ENCODE assay signal across 27 cellular contexts in genomic region chr11:114783805-114784204, GRCh38.
DNase-seq lines count a peak whose midpoint lies in the region; ATAC-seq, FAIRE-seq and TF ChIP-seq lines count a peak whose summit lies in the region.
"Had no signal": no experiment of that assay in that cellular context is flagged by ENCODE, and none has a peak within 500 bp of the region (broad histone marks: within the 10 kb centered on the region; RNA-seq: fewer than 3 reads in every experiment).

No MANE protein-coding gene starts in this region.

- no peak overlapping the region for H3K4me3 ChIP-seq in HEK293 (ENCODE audit: low read depth, low read length)
- no peak overlapping the region for H3K4me3 ChIP-seq in small intestine (ENCODE audit: low read depth in 1 of 2, low read length in 2 of 2)
- H3K4me3 ChIP-seq in HAP-1: no peak overlapping the region
- H3K4me3 ChIP-seq: BLaER1, GM12878, SJCRH30 had no signal

- no peaks in the 10 kb centered on the region for H3K36me3 ChIP-seq in HEK293 (ENCODE audit: control insufficient read depth in 2 of 2, insufficient read depth in 1 of 2, low read length in 2 of 2)
- H3K36me3 ChIP-seq in small intestine (ENCODE audit: control insufficient read depth in 2 of 2, insufficient read depth in 2 of 2, low read length in 2 of 2): no peaks in the 10 kb centered on the region
- H3K36me3 ChIP-seq in HAP-1 (replicated peaks): no peaks in the 10 kb centered on the region
- H3K36me3 ChIP-seq: BLaER1, SJCRH30 had no signal

- peaks cover 9 to 17% of the 10 kb centered on the region in 2 donors for H3K27me3 Mint-ChIP-seq in effector memory CD8-positive, alpha-beta T cell

- FAIRE-seq in small intestine (lab: Jason Lieb, UNC): no peak
- FAIRE-seq: A204.1, GM12878, H1 had no signal

- no peak for TF ChIP-seq CTCF in HEK293 (tag by site-specific recombination; IDR thresholded peaks at IDR 0.05)

- CTCF ChIA-PET in HEK293 (lab: Yijun Ruan, JAX): interaction anchor here (0.7 to 2.4 kb wide), 4 partner anchors 9 to 541 kb away, joined by 3 to 11 read pairs (median 3); no protein-coding TSS in a partner anchor

- H3K4me1 ChIP-seq in HEK293 (ENCODE audit: control insufficient read depth, insufficient read depth, low read length) (no peaks in the 10 kb centered on the region), small intestine (ENCODE audit: control insufficient read depth in 2 of 2, insufficient read depth in 1 of 2, low read depth in 1 of 2, low read length in 1 of 2) (peaks cover 0 to 2% of the 10 kb centered on the region in 2 donors), HAP-1 (no peaks in the 10 kb centered on the region)
- H3K4me1 ChIP-seq: SJCRH30 had no signal

- H3K27ac ChIP-seq in HEK293 (ENCODE audit: extremely low read depth, low read depth, low read length) (no peak overlapping the region), small intestine (ENCODE audit: low read depth in 1 of 2, low read length in 1 of 2) (no peak overlapping the region)
- H3K27ac ChIP-seq: BLaER1, SJCRH30 had no signal

- H3K4me1 Mint-ChIP-seq in effector memory CD8-positive, alpha-beta T cell (ENCODE audit: low read depth in 2 of 2): no peaks in the 10 kb centered on the region

- no peaks in the 10 kb centered on the region for H3K9me3 Mint-ChIP-seq in effector memory CD8-positive, alpha-beta T cell

- no peak overlapping the region for H3K4me3 Mint-ChIP-seq in effector memory CD8-positive, alpha-beta T cell
- H3K4me3 Mint-ChIP-seq: CD4-positive, CD25-positive, alpha-beta regulatory T cell had no signal

- H3K27ac Mint-ChIP-seq in effector memory CD8-positive, alpha-beta T cell: no peak overlapping the region
- H3K27ac Mint-ChIP-seq: CD4-positive, CD25-positive, alpha-beta regulatory T cell had no signal

- ATAC-seq in effector memory CD8-positive, alpha-beta T cell (replicated peaks): no peak
- ATAC-seq: GM12878, PC-3, Right ventricle myocardium inferior, SK-N-SH treated with all-trans-retinoic acid at 6 μM for 48 hours had no signal

- in situ Hi-C loops in HAP-1 (cut with MboI; ENCODE audit: low sequenced_read_pairs): no loop called here

- H3K36me3 Mint-ChIP-seq in effector memory CD8-positive, alpha-beta T cell (ENCODE audit: insufficient read depth): no peaks in the 10 kb centered on the region
- H3K36me3 Mint-ChIP-seq: CD4-positive, CD25-positive, alpha-beta regulatory T cell had no signal

- DNase-seq in M059J (ENCODE audit: low read depth) (peak; percentile 25), left kidney (ENCODE audit: low read depth, low spot score) (peak; percentile 39), small intestine (peak; percentile 88), HAP-1 (ENCODE audit: low spot score in 2 of 2) (no peak), NCI-H146 treated with DMSO at 0.1 percent for 48 hours (lab: John Stamatoyannopoulos, UW; ENCODE audit: unreplicated experiment) (no peak)
- DNase-seq in effector memory CD8-positive, alpha-beta T cell: no peak
- DNase-seq: CD4-positive, CD25-positive, alpha-beta regulatory T cell; EL; GDM1; IMR-90; KG1; MV-4-11; NCI-H1105 treated with DMSO at 0.1 percent for 48 hours; NCI-H146; NCI-H2029; NCI-H446; NCI-H524 treated with DMSO at 0.1 percent for 48 hours; NCI-H774; PC-3; SJCRH30 had no signal

- POLR2A ChIA-PET in HEK293 (lab: Yijun Ruan, JAX): no interaction called here

- H3K9me3 ChIP-seq in HEK293 (ENCODE audit: control insufficient read depth, insufficient read depth, low read depth, low read length) (no peaks in the 10 kb centered on the region), small intestine (ENCODE audit: control insufficient read depth, low read depth) (no peaks in the 10 kb centered on the region), HAP-1 (no peaks in the 10 kb centered on the region)
- H3K9me3 ChIP-seq: BLaER1, SJCRH30 had no signal

- H3K27me3 ChIP-seq in small intestine (ENCODE audit: control insufficient read depth in 2 of 2, insufficient read depth in 2 of 2, low read length in 2 of 2) (no peaks in the 10 kb centered on the region), HAP-1 (ENCODE audit: low read depth) (no peaks in the 10 kb centered on the region)
- H3K27me3 ChIP-seq: BLaER1, SJCRH30 had no signal

TF ChIP-seq in HEK293, 187 proteins besides CTCF, POLR2A, EP300 and RAD21 (continues in another document):
- no peak for TF ChIP-seq MEIS1 (CRISPR knock-in tag; IDR thresholded peaks at IDR 0.05; ENCODE audit: borderline replicate concordance)
- TF ChIP-seq, protein P1, sequence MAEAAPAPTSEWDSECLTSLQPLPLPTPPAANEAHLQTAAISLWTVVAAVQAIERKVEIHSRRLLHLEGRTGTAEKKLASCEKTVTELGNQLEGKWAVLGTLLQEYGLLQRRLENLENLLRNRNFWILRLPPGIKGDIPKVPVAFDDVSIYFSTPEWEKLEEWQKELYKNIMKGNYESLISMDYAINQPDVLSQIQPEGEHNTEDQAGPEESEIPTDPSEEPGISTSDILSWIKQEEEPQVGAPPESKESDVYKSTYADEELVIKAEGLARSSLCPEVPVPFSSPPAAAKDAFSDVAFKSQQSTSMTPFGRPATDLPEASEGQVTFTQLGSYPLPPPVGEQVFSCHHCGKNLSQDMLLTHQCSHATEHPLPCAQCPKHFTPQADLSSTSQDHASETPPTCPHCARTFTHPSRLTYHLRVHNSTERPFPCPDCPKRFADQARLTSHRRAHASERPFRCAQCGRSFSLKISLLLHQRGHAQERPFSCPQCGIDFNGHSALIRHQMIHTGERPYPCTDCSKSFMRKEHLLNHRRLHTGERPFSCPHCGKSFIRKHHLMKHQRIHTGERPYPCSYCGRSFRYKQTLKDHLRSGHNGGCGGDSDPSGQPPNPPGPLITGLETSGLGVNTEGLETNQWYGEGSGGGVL (tag by site-specific recombination; IDR thresholded peaks at IDR 0.05): peak; percentile 31; the same call in 1 of the 2 replicates
- peak; percentile 69 for TF ChIP-seq FEZF1 (tag by site-specific recombination; IDR thresholded peaks at IDR 0.05)
- no peak for TF ChIP-seq ZNF600 (tag by site-specific recombination; IDR thresholded peaks at IDR 0.05)
- TF ChIP-seq, protein P2, sequence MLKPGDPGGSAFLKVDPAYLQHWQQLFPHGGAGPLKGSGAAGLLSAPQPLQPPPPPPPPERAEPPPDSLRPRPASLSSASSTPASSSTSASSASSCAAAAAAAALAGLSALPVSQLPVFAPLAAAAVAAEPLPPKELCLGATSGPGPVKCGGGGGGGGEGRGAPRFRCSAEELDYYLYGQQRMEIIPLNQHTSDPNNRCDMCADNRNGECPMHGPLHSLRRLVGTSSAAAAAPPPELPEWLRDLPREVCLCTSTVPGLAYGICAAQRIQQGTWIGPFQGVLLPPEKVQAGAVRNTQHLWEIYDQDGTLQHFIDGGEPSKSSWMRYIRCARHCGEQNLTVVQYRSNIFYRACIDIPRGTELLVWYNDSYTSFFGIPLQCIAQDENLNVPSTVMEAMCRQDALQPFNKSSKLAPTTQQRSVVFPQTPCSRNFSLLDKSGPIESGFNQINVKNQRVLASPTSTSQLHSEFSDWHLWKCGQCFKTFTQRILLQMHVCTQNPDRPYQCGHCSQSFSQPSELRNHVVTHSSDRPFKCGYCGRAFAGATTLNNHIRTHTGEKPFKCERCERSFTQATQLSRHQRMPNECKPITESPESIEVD (tag by site-specific recombination; IDR thresholded peaks at IDR 0.05): peak; percentile 72
- peak; percentile 62; the same call in 1 of the 2 replicates for TF ChIP-seq TRIM28 (IDR thresholded peaks at IDR 0.05; ENCODE audit: borderline replicate concordance, low read length)
- TF ChIP-seq WT1 (tag by site-specific recombination; IDR thresholded peaks at IDR 0.05): peak; percentile 70
- TF ChIP-seq ZFP3 (tag by site-specific recombination; IDR thresholded peaks at IDR 0.05; ENCODE audit: low read depth): no peak
- TF ChIP-seq ZFP41 (tag by site-specific recombination; IDR thresholded peaks at IDR 0.05; ENCODE audit: borderline replicate concordance): no peak
- peak; percentile 33; the same call in 1 of the 2 replicates for TF ChIP-seq GLIS1 (tag by site-specific recombination; IDR thresholded peaks at IDR 0.05)
- TF ChIP-seq BCL6B (tag by site-specific recombination; IDR thresholded peaks at IDR 0.05): no peak
- peak; percentile 91 for TF ChIP-seq TCF7L2 (IDR thresholded peaks at IDR 0.05; ENCODE audit: borderline replicate concordance, low read depth, low read length)
- 0 out of 2 replicates have a peak, but pooled peaks have one; percentile 38 for TF ChIP-seq HOXD13 (CRISPR knock-in tag; IDR thresholded peaks at IDR 0.05; ENCODE audit: borderline replicate concordance)
- peak; percentile 71 for TF ChIP-seq ZNF596 (tag by site-specific recombination; IDR thresholded peaks at IDR 0.05)
- TF ChIP-seq IKZF3 (tag by site-specific recombination; IDR thresholded peaks at IDR 0.05): peak; percentile 66
- TF ChIP-seq, protein P3, sequence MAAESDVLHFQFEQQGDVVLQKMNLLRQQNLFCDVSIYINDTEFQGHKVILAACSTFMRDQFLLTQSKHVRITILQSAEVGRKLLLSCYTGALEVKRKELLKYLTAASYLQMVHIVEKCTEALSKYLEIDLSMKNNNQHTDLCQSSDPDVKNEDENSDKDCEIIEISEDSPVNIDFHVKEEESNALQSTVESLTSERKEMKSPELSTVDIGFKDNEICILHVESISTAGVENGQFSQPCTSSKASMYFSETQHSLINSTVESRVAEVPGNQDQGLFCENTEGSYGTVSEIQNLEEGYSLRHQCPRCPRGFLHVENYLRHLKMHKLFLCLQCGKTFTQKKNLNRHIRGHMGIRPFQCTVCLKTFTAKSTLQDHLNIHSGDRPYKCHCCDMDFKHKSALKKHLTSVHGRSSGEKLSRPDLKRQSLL (tag by site-specific recombination; IDR thresholded peaks at IDR 0.05): peak; percentile 84
- TF ChIP-seq, protein P4, sequence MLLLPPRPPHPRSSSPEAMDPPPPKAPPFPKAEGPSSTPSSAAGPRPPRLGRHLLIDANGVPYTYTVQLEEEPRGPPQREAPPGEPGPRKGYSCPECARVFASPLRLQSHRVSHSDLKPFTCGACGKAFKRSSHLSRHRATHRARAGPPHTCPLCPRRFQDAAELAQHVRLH (tag by site-specific recombination; IDR thresholded peaks at IDR 0.05): peak; percentile 29; the same call in 1 of the 2 replicates
- no peak for TF ChIP-seq ZNF341 (tag by site-specific recombination; IDR thresholded peaks at IDR 0.05; ENCODE audit: low read depth)

Comparison
In these comparisons a context has a peak if more than half of its experiments do, and no peak if none do; other contexts are left out.
1. DNase-seq: peak in M059J (single experiment), left kidney (single experiment) and small intestine (single experiment); none in HAP-1 (0 of 2), effector memory CD8-positive, alpha-beta T cell (0 of 3) and NCI-H146 treated with DMSO at 0.1 percent for 48 hours (single experiment).